1 cellular context compared by ENCODE assay signal in genomic region chr5:139273572-139274264, GRCh38.
TF ChIP-seq lines count a peak whose summit lies in the region.

No MANE protein-coding gene starts in this region.

TF ChIP-seq in K562, 482 proteins besides CTCF, POLR2A, EP300 and RAD21 (continued from another document and continues in another):
- peak; percentile 88 for TF ChIP-seq ARID4B (CRISPR knock-in tag; IDR thresholded peaks at IDR 0.05)
- no peak for TF ChIP-seq TAL1 (IDR thresholded peaks at IDR 0.05)
- 0 out of 2 replicates have a peak, but pooled peaks have one; percentile 38 for TF ChIP-seq MBD2 (IDR thresholded peaks at IDR 0.05; ENCODE audit: borderline replicate concordance, low read depth)
- no peak for TF ChIP-seq NFIX (CRISPR knock-in tag; IDR thresholded peaks at IDR 0.05; ENCODE audit: low read depth)
- no peak for TF ChIP-seq RFX5 (IDR thresholded peaks at IDR 0.05; ENCODE audit: low read depth, low read length)
- no peak for TF ChIP-seq ZNF707 (CRISPR knock-in tag; conservative IDR thresholded peaks at IDR 0.05)
- peak; percentile 80; the same call in 1 of the 2 replicates for TF ChIP-seq DPF2 (IDR thresholded peaks at IDR 0.05)
- no peak for TF ChIP-seq SNIP1 (IDR thresholded peaks at IDR 0.05; ENCODE audit: low read depth)
- no peak for TF ChIP-seq THAP7 (CRISPR knock-in tag; IDR thresholded peaks at IDR 0.05)
- TF ChIP-seq TFAP4 (CRISPR knock-in tag; IDR thresholded peaks at IDR 0.05; ENCODE audit: borderline replicate concordance), result peak; percentile 70; the same call in 1 of the 2 replicates
- TF ChIP-seq NBN (IDR thresholded peaks at IDR 0.05; ENCODE audit: low read depth), result no peak; the same call in 1 of the 2 replicates
- peak; percentile 62 for TF ChIP-seq MEF2A (IDR thresholded peaks at IDR 0.05; ENCODE audit: control insufficient read depth, low read depth, low read length)
- TF ChIP-seq HNRNPK (IDR thresholded peaks at IDR 0.05; ENCODE audit: low read depth, low read length, poor library complexity, severe bottlenecking), result no peak
- peak; percentile 50; the same call in 1 of the 2 replicates for TF ChIP-seq HMBOX1 (IDR thresholded peaks at IDR 0.05)
- no peak for TF ChIP-seq ZNF212 (CRISPR knock-in tag; IDR thresholded peaks at IDR 0.05)
- peak in 1 of 2 experiments; percentile 36; a peak in 1 of 4 replicates for TF ChIP-seq ETV6 (IDR thresholded peaks at IDR 0.05; ENCODE audit: borderline replicate concordance in 1 of 2, low read depth in 2 of 2, low read length in 1 of 2)
- no peak; the same call in 1 of the 2 replicates for TF ChIP-seq ETV6 (CRISPR knock-in tag; IDR thresholded peaks at IDR 0.05; ENCODE audit: borderline replicate concordance)
- no peak for TF ChIP-seq PREB (CRISPR knock-in tag; IDR thresholded peaks at IDR 0.05)
- TF ChIP-seq MLLT1 (IDR thresholded peaks at IDR 0.05), result no peak
- TF ChIP-seq GATAD2B (IDR thresholded peaks at IDR 0.05; ENCODE audit: borderline replicate concordance), result peak; percentile 71; the same call in 1 of the 2 replicates
- peak; percentile 58; the same call in 1 of the 2 replicates for TF ChIP-seq PML (IDR thresholded peaks at IDR 0.05; ENCODE audit: low read length)
- TF ChIP-seq MECOM (CRISPR knock-in tag; IDR thresholded peaks at IDR 0.05), result no peak
- no peak for TF ChIP-seq ZNF280B (CRISPR knock-in tag; IDR thresholded peaks at IDR 0.05)
- TF ChIP-seq POLR3G (IDR thresholded peaks at IDR 0.05; ENCODE audit: extremely low read depth, insufficient read length, insufficient replicate concordance), result no peak
- TF ChIP-seq REST (CRISPR knock-in tag; IDR thresholded peaks at IDR 0.05; ENCODE audit: low read depth), result 0 out of 2 replicates have a peak, but pooled peaks have one; percentile 18
- TF ChIP-seq NR2C2 (CRISPR knock-in tag; IDR thresholded peaks at IDR 0.05), result 0 out of 2 replicates have a peak, but pooled peaks have one; percentile 40
- TF ChIP-seq NR2C2 (tag; IDR thresholded peaks at IDR 0.05), result peak; percentile 98
- peak; percentile 98 for TF ChIP-seq RBFOX2 (IDR thresholded peaks at IDR 0.05; ENCODE audit: low read depth, low read length)
- TF ChIP-seq CBX3 (IDR thresholded peaks at IDR 0.05; ENCODE audit: borderline replicate concordance in 1 of 2, low read length in 2 of 2), result no peak
- TF ChIP-seq TAF15 (IDR thresholded peaks at IDR 0.05; ENCODE audit: low read depth, low read length), result no peak
- no peak for TF ChIP-seq XRCC3 (IDR thresholded peaks at IDR 0.05)
- TF ChIP-seq TAF1 (IDR thresholded peaks at IDR 0.05; ENCODE audit: control insufficient read depth, extremely low read depth, insufficient read depth, low read length, severe bottlenecking), result peak; percentile 99
- TF ChIP-seq DIDO1 (tag; IDR thresholded peaks at IDR 0.05; ENCODE audit: low read depth), result no peak
- TF ChIP-seq SP1 (CRISPR knock-in tag; IDR thresholded peaks at IDR 0.05), result peak; percentile 63
- no peak for TF ChIP-seq ZNF280A (IDR thresholded peaks at IDR 0.05; ENCODE audit: low read depth, partially characterized antibody)
- no peak for TF ChIP-seq CREB5 (CRISPR knock-in tag; IDR thresholded peaks at IDR 0.05)
- TF ChIP-seq NR2C1 (IDR thresholded peaks at IDR 0.05), result peak; percentile 87
- TF ChIP-seq NR2C1 (tag; IDR thresholded peaks at IDR 0.05), result peak; percentile 93
- TF ChIP-seq POLR2G (IDR thresholded peaks at IDR 0.05; ENCODE audit: low read depth, low read length), result peak; percentile 98
- TF ChIP-seq ZNF175 (CRISPR knock-in tag; IDR thresholded peaks at IDR 0.05; ENCODE audit: low read depth), result no peak
- TF ChIP-seq HLTF (IDR thresholded peaks at IDR 0.05), result 0 out of 2 replicates have a peak, but pooled peaks have one; percentile 39
- no peak for TF ChIP-seq ARID3A (IDR thresholded peaks at IDR 0.05; ENCODE audit: borderline replicate concordance, low read depth, low read length)
